In genomic region chr1:235077163-235077540, GRCh38 we compare ENCODE assay signal across 12 cellular contexts. TPM values are rescaled to one million over a fixed set of nuclear protein-coding genes. Genes with fewer than 3 reads are reported as not detected.
DNase-seq lines count a peak whose midpoint lies in the region; ATAC-seq and TF ChIP-seq lines count a peak whose summit lies in the region.
"Had no signal": no experiment of that assay in that cellular context is flagged by ENCODE, and none has a peak within 500 bp of the region (broad histone marks: within the 10 kb centered on the region; RNA-seq: fewer than 3 reads in every experiment).

No MANE protein-coding gene starts in this region.

- WGBS in heart left ventricle, 4 donors = 83 to 100% (median 95%) methylated on average over 1 of the region's 1 CpG
- WGBS in lower leg skin, 2 donors = 94 to 100% methylated on average over 1 of the region's 1 CpG

- no peak overlapping the region for H3K9ac ChIP-seq in muscle layer of colon (ENCODE audit: low read length)

- intact Hi-C loops in heart left ventricle (cut with DNase I) = loop anchor here in 9 of 10 donors (5.0 to 10.0 kb wide), 10 partner anchors 80 to 465 kb away; partner anchors contain the start of gene IRF2BP2 (in 2 of the 9)
- intact Hi-C loops in cardiac septum (cut with DNase I) = no loop called here
- intact Hi-C loops in activated T-helper 2 cell treated with anti-CD3 and anti-CD28 coated beads, Interferon-gamma antibody, Interleukin-2, Interleukin-4, amounts not matched to agents 10 μg/mL and 5 μg/mL and 100 μg/mL, durations not matched to agents 14 hours and 24 hours and 36 hours (cut with micrococcal nuclease) = loop anchor here (1.0 to 2.0 kb wide), 6 partner anchors 90 to 589 kb away; partner anchors contain the start of gene IRF2BP2
- intact Hi-C loops in upper lobe of right lung (cut with DNase I) = loop anchor here (10.0 kb wide), 1 partner anchor 352 kb away; no protein-coding TSS in a partner anchor
- intact Hi-C loops in lower leg skin (cut with DNase I; ENCODE audit: low total_unique reads) = loop anchor here (5.0 kb wide), 1 partner anchor 475 kb away; no protein-coding TSS in a partner anchor

- DNase-seq in heart left ventricle (no peak), cardiac septum (ENCODE audit: low spot score) (no peak), upper lobe of right lung (peak; percentile 16), NCI-H1694 (lab: John Stamatoyannopoulos, UW) (no peak), lower leg skin (ENCODE audit: low spot score in 2 of 2) (no peak), NCI-H1105 (lab: John Stamatoyannopoulos, UW) (no peak)
- no peak for DNase-seq in activated T-helper 2 cell treated with anti-CD3 and anti-CD28 coated beads, Interferon-gamma antibody, Interleukin-2, Interleukin-4, amounts not matched to agents 10 μg/mL and 5 μg/mL and 100 μg/mL, durations not matched to agents 14 hours and 24 hours and 36 hours (ENCODE audit: low spot score)
- DNase-seq: CD4-positive, alpha-beta T cell; erythroblast; NCI-H2081; WERI-Rb-1 had no signal

- H3K4me3 Mint-ChIP-seq in activated T-helper 2 cell treated with anti-CD3 and anti-CD28 coated beads, Interferon-gamma antibody, Interleukin-2, Interleukin-4, amounts not matched to agents 10 μg/mL and 5 μg/mL and 100 μg/mL, durations not matched to agents 14 hours and 24 hours and 36 hours (ENCODE audit: low read depth) = peak overlapping the region; percentile 67
- H3K4me3 Mint-ChIP-seq: CD4-positive, alpha-beta T cell had no signal

- TF ChIP-seq CTCF in heart left ventricle (IDR thresholded peaks at IDR 0.05) (no peak), upper lobe of right lung (IDR thresholded peaks at IDR 0.05) (no peak), lower leg skin (IDR thresholded peaks at IDR 0.05) (no peak)

- H3K36me3 ChIP-seq in heart left ventricle = no peaks in the 10 kb centered on the region
- no peaks in the 10 kb centered on the region for H3K36me3 ChIP-seq in muscle layer of colon (ENCODE audit: insufficient read depth, low read length)
- H3K36me3 ChIP-seq in upper lobe of right lung = no peaks in the 10 kb centered on the region
- H3K36me3 ChIP-seq: WERI-Rb-1 had no signal

- H3K4me1 Mint-ChIP-seq in activated T-helper 2 cell treated with anti-CD3 and anti-CD28 coated beads, Interferon-gamma antibody, Interleukin-2, Interleukin-4, amounts not matched to agents 10 μg/mL and 5 μg/mL and 100 μg/mL, durations not matched to agents 14 hours and 24 hours and 36 hours (ENCODE audit: low read depth) = peaks cover 39% of the 10 kb centered on the region

- H3K4me3 ChIP-seq in heart left ventricle (no peak overlapping the region), muscle layer of colon (ENCODE audit: low read depth in 1 of 2, low read length in 2 of 2) (no peak overlapping the region), upper lobe of right lung (no peak overlapping the region), lower leg skin (ENCODE audit: low read depth, poor library complexity, severe bottlenecking) (no peak overlapping the region)

- H3K9me3 Mint-ChIP-seq in activated T-helper 2 cell treated with anti-CD3 and anti-CD28 coated beads, Interferon-gamma antibody, Interleukin-2, Interleukin-4, amounts not matched to agents 10 μg/mL and 5 μg/mL and 100 μg/mL, durations not matched to agents 14 hours and 24 hours and 36 hours = no peaks in the 10 kb centered on the region
- H3K9me3 Mint-ChIP-seq: CD4-positive, alpha-beta T cell had no signal

- ATAC-seq in heart left ventricle (no peak), upper lobe of right lung (no peak)

- H3K9me3 ChIP-seq in heart left ventricle (no peaks in the 10 kb centered on the region), muscle layer of colon (ENCODE audit: low read length) (no peaks in the 10 kb centered on the region), upper lobe of right lung (no peaks in the 10 kb centered on the region)

- H3K4me1 ChIP-seq in heart left ventricle (peaks cover 9 to 83% (median 63%) of the 10 kb centered on the region in 12 donors), muscle layer of colon (ENCODE audit: insufficient read depth, low read length) (peaks cover 45% of the 10 kb centered on the region), upper lobe of right lung (peaks cover 66% of the 10 kb centered on the region)

- H3K27me3 Mint-ChIP-seq in activated T-helper 2 cell treated with anti-CD3 and anti-CD28 coated beads, Interferon-gamma antibody, Interleukin-2, Interleukin-4, amounts not matched to agents 10 μg/mL and 5 μg/mL and 100 μg/mL, durations not matched to agents 14 hours and 24 hours and 36 hours (ENCODE audit: low read depth) = no peaks in the 10 kb centered on the region
- H3K27me3 Mint-ChIP-seq: CD4-positive, alpha-beta T cell had no signal

- no peak for TF ChIP-seq POLR2A in heart left ventricle (IDR thresholded peaks at IDR 0.05)
- no peak for TF ChIP-seq POLR2A in lower leg skin (IDR thresholded peaks at IDR 0.05)

- H3K27ac ChIP-seq in heart left ventricle = peak overlapping the region; percentile 47 to 99 (median 94)
- H3K27ac ChIP-seq in muscle layer of colon (ENCODE audit: low read depth, low read length) = peak overlapping the region; percentile 8
- H3K27ac ChIP-seq in upper lobe of right lung = peak overlapping the region; percentile 66
- H3K27ac ChIP-seq: WERI-Rb-1 had no signal

- H3K27ac Mint-ChIP-seq in activated T-helper 2 cell treated with anti-CD3 and anti-CD28 coated beads, Interferon-gamma antibody, Interleukin-2, Interleukin-4, amounts not matched to agents 10 μg/mL and 5 μg/mL and 100 μg/mL, durations not matched to agents 14 hours and 24 hours and 36 hours = no peak overlapping the region
- H3K27ac Mint-ChIP-seq: CD4-positive, alpha-beta T cell had no signal

- peaks cover 4% of the 10 kb centered on the region for H3K36me3 Mint-ChIP-seq in activated T-helper 2 cell treated with anti-CD3 and anti-CD28 coated beads, Interferon-gamma antibody, Interleukin-2, Interleukin-4, amounts not matched to agents 10 μg/mL and 5 μg/mL and 100 μg/mL, durations not matched to agents 14 hours and 24 hours and 36 hours (ENCODE audit: low read depth)

- H3K27me3 ChIP-seq in heart left ventricle (no peaks in the 10 kb centered on the region), muscle layer of colon (ENCODE audit: control insufficient read depth in 1 of 2, insufficient read depth in 2 of 2, low read length in 2 of 2) (no peaks in the 10 kb centered on the region), upper lobe of right lung (no peaks in the 10 kb centered on the region)

RNA-seq across cellular contexts. Expression of gene TOMM20, which starts 51.5 kb away (rescaled TPM):
- total RNA-seq in heart left ventricle (100 to 1,000 TPM in 1 of 9 donors, 10 to 100 TPM in 8; 56.7 to 100 (median 83.3) TPM), cardiac septum (81.9 TPM), upper lobe of right lung (87.4 TPM), lower leg skin (100 to 1,000 TPM in 3 of 4 donors, 10 to 100 TPM in 1; 69.4 to 121 (median 112) TPM)
- polyA plus RNA-seq in heart left ventricle = 10 to 100 TPM; 43.0 to 80.9 TPM
- 105 and 118 TPM in 2 replicates for total RNA-seq in activated T-helper 2 cell treated with anti-CD3 and anti-CD28 coated beads, Interferon-gamma antibody, Interleukin-2, Interleukin-4, amounts not matched to agents 10 μg/mL and 5 μg/mL and 100 μg/mL, durations not matched to agents 14 hours and 24 hours and 36 hours

Comparison
In these comparisons a context has a peak if more than half of its experiments do, and no peak if none do; other contexts are left out.
1. H3K27ac ChIP-seq: peak in every context shown above with its lines; median percentile 94 in heart left ventricle; 66 in upper lobe of right lung; 8 in muscle layer of colon.